Comparison of ENCODE assay signal across 35 cellular contexts in genomic region chr3:163166197-163166596, GRCh38.
"Had no signal": no experiment of that assay in that cellular context is flagged by ENCODE, and none has a peak within 500 bp of the region (broad histone marks: within the 10 kb centered on the region; RNA-seq: fewer than 3 reads in every experiment).

No MANE protein-coding gene starts in this region.

- DNase-seq: Karpas-422, Kasumi-1, MG63, MM.1S, MV-4-11, NCI-H1048, NCI-H1092, NCI-H1092 treated with DMSO at 0.1 percent for 48 hours, NCI-H1105, NCI-H1105 treated with DMSO at 0.1 percent for 48 hours, NCI-H1417, NCI-H1417 treated with DMSO at 0.1 percent for 48 hours, NCI-H1436, NCI-H1436 treated with DMSO at 0.1 percent for 48 hours, NCI-H146, NCI-H1694, NCI-H1694 treated with DMSO at 0.1 percent for 48 hours, NCI-H187, NCI-H187 treated with DMSO at 0.1 percent for 48 hours, NCI-H1930, NCI-H2029, NCI-H2029 treated with DMSO at 0.1 percent for 48 hours, NCI-H2081, NCI-H2081 treated with DMSO at 0.1 percent for 48 hours, NCI-H2107, NCI-H2171, NCI-H2171 treated with DMSO at 0.1 percent for 48 hours, NCI-H2227 treated with DMSO at 0.1 percent for 48 hours, NCI-H226, NCI-H345, NCI-H446, NCI-H446 treated with DMSO at 0.1 percent for 48 hours, NCI-H510A, NCI-H510A treated with DMSO at 0.1 percent for 48 hours, NCI-H524 had no signal

- H3K4me3 ChIP-seq: MG63 had no signal

- H3K9me3 ChIP-seq: MG63 had no signal

- H3K36me3 ChIP-seq: MG63 had no signal
